9 cellular contexts compared by ENCODE assay signal in genomic region chr5:137696481-137696880, GRCh38. TPM values are rescaled to one million over a fixed set of nuclear protein-coding genes. Genes with fewer than 3 reads are reported as not detected.
DNase-seq lines count a peak whose midpoint lies in the region; ATAC-seq and TF ChIP-seq lines count a peak whose summit lies in the region.
"Had no signal": no experiment of that assay in that cellular context is flagged by ENCODE, and none has a peak within 500 bp of the region (broad histone marks: within the 10 kb centered on the region; RNA-seq: fewer than 3 reads in every experiment).

No MANE protein-coding gene starts in this region.

- peak; percentile 12 to 23 for DNase-seq in activated CD4-positive, alpha-beta T cell treated with anti-CD3 and anti-CD28 coated beads for 24 hours (ENCODE audit: low read depth in 2 of 2)
- no peak for DNase-seq in activated CD4-positive, alpha-beta T cell treated with anti-CD3 and anti-CD28 coated beads for 1 hour
- DNase-seq in activated CD8-positive, alpha-beta memory T cell treated with anti-CD3 and anti-CD28 coated beads, Interleukin-2, amount 50 U/mL, for 4 hours, result peak; percentile 38
- DNase-seq in foreskin keratinocyte (no peak), NCI-H748 treated with DMSO at 0.1 percent for 48 hours (lab: John Stamatoyannopoulos, UW) (no peak)
- DNase-seq in stimulated activated CD8-positive, alpha-beta memory T cell treated with anti-CD3 and anti-CD28 coated beads, Interleukin-12 subunit alpha, Interleukin-12 subunit beta, amount 100 ng/mL, for 24 hours (ENCODE audit: extremely low read depth), result peak; percentile 14
- DNase-seq: 8988T had no signal

- no peak overlapping the region for H3K27ac ChIP-seq in foreskin keratinocyte

- H3K27me3 ChIP-seq in foreskin keratinocyte, result no peaks in the 10 kb centered on the region

- no peaks in the 10 kb centered on the region for H3K4me1 ChIP-seq in foreskin keratinocyte

- TF ChIP-seq CTCF in foreskin keratinocyte (conservative IDR thresholded peaks at IDR 0.05), result no peak

- ATAC-seq in foreskin keratinocyte (peak; percentile 50), HG03442 (IDR thresholded peaks at IDR 0.05; ENCODE audit: unreplicated experiment) (no peak), HG03460 (IDR thresholded peaks at IDR 0.05; ENCODE audit: unreplicated experiment) (no peak)

RNA-seq across cellular contexts. Expression of gene KLHL3, which starts 39.4 kb away (rescaled TPM):
- 1.7 and 2.0 TPM in 2 replicates for total RNA-seq in foreskin keratinocyte
- polyA plus RNA-seq in foreskin keratinocyte, result 0.40 and 0.48 TPM in 2 replicates

RNA-seq across cellular contexts. Expression of gene HNRNPA0, which starts 57.7 kb away (rescaled TPM):
- total RNA-seq in foreskin keratinocyte, result 18.0 and 21.7 TPM in 2 replicates
- polyA plus RNA-seq in foreskin keratinocyte, result 28.2 and 30.0 TPM in 2 replicates

Comparison
In these comparisons a context has a peak if more than half of its experiments do, and no peak if none do; other contexts are left out.
1. DNase-seq: peak in activated CD4-positive, alpha-beta T cell treated with anti-CD3 and anti-CD28 coated beads for 24 hours (2 of 2), activated CD8-positive, alpha-beta memory T cell treated with anti-CD3 and anti-CD28 coated beads, Interleukin-2, amount 50 U/mL, for 4 hours (single experiment) and stimulated activated CD8-positive, alpha-beta memory T cell treated with anti-CD3 and anti-CD28 coated beads, Interleukin-12 subunit alpha, Interleukin-12 subunit beta, amount 100 ng/mL, for 24 hours (single experiment); none in activated CD4-positive, alpha-beta T cell treated with anti-CD3 and anti-CD28 coated beads for 1 hour (single experiment), foreskin keratinocyte (0 of 2) and NCI-H748 treated with DMSO at 0.1 percent for 48 hours (single experiment).